Comparison of ENCODE assay signal across 15 cellular contexts in the genomic region with DNA sequence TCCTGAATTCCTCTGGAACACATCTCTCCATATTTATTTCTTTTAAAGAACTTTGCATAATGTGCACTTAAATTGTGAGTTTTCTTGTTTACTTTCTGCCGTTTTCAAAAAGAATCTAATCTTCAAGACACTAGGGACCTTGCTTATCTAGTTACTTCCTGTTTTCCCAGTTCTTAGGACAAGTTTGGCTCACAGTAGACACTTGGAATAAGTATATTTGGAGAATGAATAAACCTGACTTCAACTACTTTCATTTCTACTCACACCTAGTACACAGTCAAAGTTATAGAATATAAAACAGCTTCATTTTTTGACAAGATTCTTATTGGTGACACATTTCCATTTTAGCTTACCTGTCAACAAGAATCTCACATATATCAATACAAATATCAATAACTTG.
"Had no signal": no experiment of that assay in that cellular context is flagged by ENCODE, and none has a peak within 500 bp of the region (broad histone marks: within the 10 kb centered on the region; RNA-seq: fewer than 3 reads in every experiment).

No MANE protein-coding gene starts in this region.

- H3K9me3 Mint-ChIP-seq: activated B cell treated with CpG ODN at 0.5 μM for 24 hours had no signal

- ATAC-seq: activated CD8-positive, alpha-beta memory T cell treated with anti-CD3 and anti-CD28 coated beads, Interleukin-2, amount 10 ng/mL, durations not matched to agents 7 days and 5 days; activated T-cell treated with anti-CD3 and anti-CD28 coated beads, Interleukin-2, amount 50 U/mL, for 4 hours; body of pancreas; left ventricle myocardium superior; stimulated activated naive CD8-positive, alpha-beta T cell treated with anti-CD3 and anti-CD28 coated beads, Interleukin-15, Interleukin-2, amounts not matched to agents 100 U/mL and 50 U/mL, for 24 hours had no signal

- DNase-seq: activated B cell treated with CpG ODN at 0.5 μM for 24 hours; activated CD8-positive, alpha-beta memory T cell treated with anti-CD3 and anti-CD28 coated beads, Interleukin-2, amount 10 ng/mL, durations not matched to agents 7 days and 5 days; activated T-cell treated with anti-CD3 and anti-CD28 coated beads, Interleukin-2, amount 50 U/mL, for 4 hours; amygdala; body of pancreas; central memory CD4-positive, alpha-beta T cell; effector CD4-positive, alpha-beta T cell; kidney; left ventricle myocardium superior; mesendoderm; stimulated activated CD4-positive, alpha-beta T cell treated with anti-CD3 and anti-CD28 coated beads, Interleukin-4, amount 100 ng/mL, for 1 hour; stimulated activated naive CD8-positive, alpha-beta T cell treated with anti-CD3 and anti-CD28 coated beads, Interleukin-15, Interleukin-2, amounts not matched to agents 100 U/mL and 50 U/mL, for 24 hours; transverse colon had no signal

- H3K27me3 Mint-ChIP-seq: activated B cell treated with CpG ODN at 0.5 μM for 24 hours; activated CD8-positive, alpha-beta memory T cell treated with anti-CD3 and anti-CD28 coated beads, Interleukin-2, amount 10 ng/mL, durations not matched to agents 7 days and 5 days; progenitor cell of endocrine pancreas had no signal

- H3K27ac Mint-ChIP-seq: activated B cell treated with CpG ODN at 0.5 μM for 24 hours; progenitor cell of endocrine pancreas; T-helper 2 cell treated with Interferon-gamma antibody and Interleukin-4, amounts not matched to agents 5 μg/mL and 100 μg/mL, for 36 hours had no signal

- H3K4me3 Mint-ChIP-seq: activated B cell treated with CpG ODN at 0.5 μM for 24 hours; activated CD8-positive, alpha-beta memory T cell treated with anti-CD3 and anti-CD28 coated beads, Interleukin-2, amount 10 ng/mL, durations not matched to agents 7 days and 5 days; activated T-cell treated with anti-CD3 and anti-CD28 coated beads, Interleukin-2, amount 50 U/mL, for 4 hours; T-helper 2 cell treated with Interferon-gamma antibody and Interleukin-4, amounts not matched to agents 5 μg/mL and 100 μg/mL, for 36 hours had no signal

- FAIRE-seq: kidney had no signal
